26 cellular contexts compared by ENCODE assay signal in the genomic region with DNA sequence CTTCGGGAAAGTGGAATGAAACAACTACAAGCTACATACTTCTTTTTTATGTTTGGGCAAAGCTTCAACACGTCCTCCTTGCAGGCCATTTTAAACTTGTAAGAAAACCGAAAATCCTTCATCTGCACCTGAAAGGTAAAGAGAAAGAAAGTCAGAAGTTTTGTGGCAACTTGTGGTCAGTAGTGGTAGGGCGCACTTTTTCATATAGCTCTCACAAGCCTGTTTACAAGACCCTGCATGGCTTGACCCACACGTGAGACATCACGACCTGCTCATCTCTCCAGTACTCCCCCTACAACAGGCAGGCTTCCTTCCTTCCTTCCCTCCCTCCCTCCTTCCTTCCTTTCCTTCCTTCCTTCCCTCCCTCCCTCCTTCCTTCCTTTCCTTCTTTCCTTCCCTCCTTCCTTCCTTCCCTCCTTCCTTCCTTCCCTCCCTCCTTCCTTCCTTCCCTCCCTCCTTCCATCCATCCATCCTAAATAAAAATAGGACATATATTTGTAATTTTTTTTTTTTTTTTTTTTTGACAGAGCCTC. TPM values are rescaled to one million over a fixed set of nuclear protein-coding genes. Genes with fewer than 3 reads are reported as not detected.
"Had no signal": no experiment of that assay in that cellular context is flagged by ENCODE, and none has a peak within 500 bp of the region (broad histone marks: within the 10 kb centered on the region; RNA-seq: fewer than 3 reads in every experiment).

No MANE protein-coding gene starts in this region.

- ATAC-seq: activated CD8-positive, alpha-beta memory T cell treated with anti-CD3 and anti-CD28 coated beads, Interleukin-2, amount 10 ng/mL, durations not matched to agents 7 days and 5 days; esophagus mucosa; left lung; naive thymus-derived CD4-positive, alpha-beta T cell; stimulated activated naive B cell treated with anti-CD40 and anti-IgM and Interleukin-4, amounts not matched to agents 10 μg/mL and 1 μg/mL and 100 μg/mL, for 72 hours had no signal

- H3K4me3 ChIP-seq: adrenal gland, ascending aorta, left lung, lung, neural progenitor cell, sigmoid colon, smooth muscle cell, transverse colon, uterus had no signal

- DNase-seq: activated CD4-positive, alpha-beta memory T cell treated with anti-CD3 and anti-CD28 coated beads for 36 hours; activated CD4-positive, alpha-beta T cell treated with anti-CD3 and anti-CD28 coated beads for 48 hours; activated CD8-positive, alpha-beta memory T cell treated with anti-CD3 and anti-CD28 coated beads, Interleukin-2, amount 10 ng/mL, durations not matched to agents 7 days and 5 days; activated gamma-delta T cell treated with Interleukin-2 at 50 U/mL for 16 hours; activated T-cell treated with anti-CD3 and anti-CD28 coated beads for 4 hours; adrenal gland; brain microvascular endothelial cell; caudate nucleus; dermis blood vessel endothelial cell; effector CD8-positive, alpha-beta T cell; foreskin melanocyte; hippocampal formation; kidney glomerular epithelial cell; left lung; naive thymus-derived CD4-positive, alpha-beta T cell; sigmoid colon; stimulated activated CD4-positive, alpha-beta T cell treated with anti-CD3 and anti-CD28 coated beads, Interleukin-15, amount 100 ng/mL, for 24 hours; stimulated activated naive B cell treated with anti-CD40 and anti-IgM and Interleukin-4, amounts not matched to agents 10 μg/mL and 1 μg/mL and 100 μg/mL, for 72 hours; transverse colon; uterus had no signal

- H3K36me3 ChIP-seq: neural progenitor cell, uterus had no signal

- H3K27ac ChIP-seq: adrenal gland, ascending aorta, brain microvascular endothelial cell, left lung, neural progenitor cell, sigmoid colon, transverse colon, uterus had no signal

- H3K4me1 ChIP-seq: adrenal gland, ascending aorta, left lung, neural progenitor cell, sigmoid colon, transverse colon, uterus had no signal

- H3K4me2 ChIP-seq: neural progenitor cell, smooth muscle cell had no signal

- H3K9me3 ChIP-seq: adrenal gland, ascending aorta, left lung, sigmoid colon, transverse colon, uterus had no signal

- H3K9ac ChIP-seq: neural progenitor cell had no signal

- H3K27me3 ChIP-seq: adrenal gland, ascending aorta, brain microvascular endothelial cell, left lung, neural progenitor cell, sigmoid colon, transverse colon, uterus had no signal

RNA-seq across cellular contexts. Expression of gene CLEC18B, which starts 48.7 kb away (rescaled TPM):
- polyA plus RNA-seq: endothelial cell of umbilical vein; naive thymus-derived CD4-positive, alpha-beta T cell had no signal
